24 cellular contexts compared by ENCODE assay signal in the genomic region with DNA sequence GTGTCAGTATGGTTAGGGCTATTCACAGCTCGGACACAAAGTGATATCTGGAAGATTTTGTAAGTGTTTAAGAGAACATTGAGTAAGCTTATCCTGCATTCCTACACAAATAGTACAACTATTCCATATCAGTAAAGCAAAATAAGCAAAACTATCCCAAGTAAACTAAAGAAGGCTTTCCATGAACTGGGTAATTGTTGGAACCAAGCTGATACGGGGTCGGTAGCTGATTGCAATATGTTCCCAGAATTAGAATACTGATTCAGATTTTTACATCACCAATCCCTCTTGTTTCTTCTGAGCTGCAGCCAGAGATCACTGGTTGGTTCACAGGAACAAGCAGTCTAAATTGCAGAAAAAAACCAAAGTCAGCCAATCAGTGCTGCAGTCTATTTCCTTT. TPM values are rescaled to one million over a fixed set of nuclear protein-coding genes. Genes with fewer than 3 reads are reported as not detected.
DNase-seq lines count a peak whose midpoint lies in the region; ATAC-seq and TF ChIP-seq lines count a peak whose summit lies in the region.
"Had no signal": no experiment of that assay in that cellular context is flagged by ENCODE, and none has a peak within 500 bp of the region (broad histone marks: within the 10 kb centered on the region; RNA-seq: fewer than 3 reads in every experiment).

No MANE protein-coding gene starts in this region.

- H3K4me3 ChIP-seq in WI38 (ENCODE audit: low read depth, low read length) (peak overlapping the region; percentile 27; the same call in 1 of the 2 replicates), fibroblast of the aortic adventitia (ENCODE audit: low read depth, low read length) (peak overlapping the region; percentile 47), thyroid gland (replicated peaks in 1 of 3) (no peak overlapping the region)

- WGBS in thyroid gland, 2 donors = 83 to 85% methylated on average over 3 of the region's 3 CpGs

- no peak for DNase-seq in activated CD8-positive, alpha-beta T cell treated with anti-CD3 and anti-CD28 coated beads, Interleukin-2, amount 10 ng/mL, durations not matched to agents 7 days and 5 days
- DNase-seq in activated CD8-positive, alpha-beta T cell treated with anti-CD3 and anti-CD28 coated beads for 36 hours = no peak
- DNase-seq in fibroblast of the aortic adventitia (ENCODE audit: low read depth) = peak; percentile 54
- no peak for DNase-seq in stimulated activated effector memory CD8-positive, alpha-beta T cell treated with anti-CD3 and anti-CD28 coated beads, Interleukin-12 subunit alpha, Interleukin-12 subunit beta, amount 100 ng/mL, for 72 hours (ENCODE audit: low spot score in 2 of 2)
- DNase-seq in thyroid gland = no peak
- DNase-seq: 8988T; activated CD4-positive, alpha-beta T cell treated with anti-CD3 and anti-CD28 coated beads, Interleukin-2, amount 10 ng/mL, durations not matched to agents 7 days and 5 days; CD8-positive, alpha-beta T cell; mammary epithelial cell; NCI-H1105 treated with DMSO at 0.1 percent for 48 hours; NCI-H226; nucleus accumbens; SK-N-SH; small intestine; stimulated activated CD4-positive, alpha-beta T cell treated with anti-CD3 and anti-CD28 coated beads, Interleukin-2, amount 100 ng/mL, for 24 hours; WERI-Rb-1 had no signal

- no peak for TF ChIP-seq CTCF in activated CD8-positive, alpha-beta T cell treated with anti-CD3 and anti-CD28 coated beads for 36 hours (IDR thresholded peaks at IDR 0.05)
- TF ChIP-seq CTCF in WI38 (IDR thresholded peaks at IDR 0.05; ENCODE audit: low read depth, low read length) (no peak), fibroblast of the aortic adventitia (IDR thresholded peaks at IDR 0.05; ENCODE audit: insufficient read depth, low read length) (no peak), thyroid gland (IDR thresholded peaks at IDR 0.05) (no peak)

- intact Hi-C loops in activated CD8-positive, alpha-beta T cell treated with anti-CD3 and anti-CD28 coated beads for 36 hours (cut with micrococcal nuclease) = no loop called here
- intact Hi-C loops in thyroid gland (cut with DNase I) = no loop called here

- H3K9me3 ChIP-seq in thyroid gland = no peaks in the 10 kb centered on the region
- H3K9me3 ChIP-seq: SK-N-SH had no signal

- no peak for ATAC-seq in activated CD8-positive, alpha-beta T cell treated with anti-CD3 and anti-CD28 coated beads, Interleukin-2, amount 10 ng/mL, durations not matched to agents 7 days and 5 days
- no peak for ATAC-seq in activated CD8-positive, alpha-beta T cell treated with anti-CD3 and anti-CD28 coated beads for 36 hours
- no peak for ATAC-seq in stimulated activated effector memory CD8-positive, alpha-beta T cell treated with anti-CD3 and anti-CD28 coated beads, Interleukin-12 subunit alpha, Interleukin-12 subunit beta, amount 100 ng/mL, for 72 hours
- ATAC-seq in HG02678 (IDR thresholded peaks at IDR 0.05; ENCODE audit: unreplicated experiment) (no peak), GM19023 (IDR thresholded peaks at IDR 0.05; ENCODE audit: unreplicated experiment) (no peak)
- ATAC-seq: CD8-positive, alpha-beta T cell; HCT116 had no signal

- H3K27me3 Mint-ChIP-seq in activated CD8-positive, alpha-beta T cell treated with anti-CD3 and anti-CD28 coated beads, Interleukin-2, amount 10 ng/mL, durations not matched to agents 7 days and 5 days (ENCODE audit: low read depth) = no peaks in the 10 kb centered on the region
- no peaks in the 10 kb centered on the region for H3K27me3 Mint-ChIP-seq in activated CD8-positive, alpha-beta T cell treated with anti-CD3 and anti-CD28 coated beads for 36 hours
- H3K27me3 Mint-ChIP-seq: activated CD4-positive, alpha-beta T cell treated with anti-CD3 and anti-CD28 coated beads, Interleukin-2, amount 10 ng/mL, durations not matched to agents 7 days and 5 days; activated naive CD8-positive, alpha-beta T cell; brain; IgD-negative memory B cell had no signal

- no peaks in the 10 kb centered on the region for H3K9me3 Mint-ChIP-seq in activated CD8-positive, alpha-beta T cell treated with anti-CD3 and anti-CD28 coated beads, Interleukin-2, amount 10 ng/mL, durations not matched to agents 7 days and 5 days (ENCODE audit: insufficient read depth)
- no peaks in the 10 kb centered on the region for H3K9me3 Mint-ChIP-seq in activated CD8-positive, alpha-beta T cell treated with anti-CD3 and anti-CD28 coated beads for 36 hours
- no peaks in the 10 kb centered on the region for H3K9me3 Mint-ChIP-seq in stimulated activated effector memory CD8-positive, alpha-beta T cell treated with anti-CD3 and anti-CD28 coated beads, Interleukin-12 subunit alpha, Interleukin-12 subunit beta, amount 100 ng/mL, for 72 hours
- H3K9me3 Mint-ChIP-seq: activated CD4-positive, alpha-beta T cell treated with anti-CD3 and anti-CD28 coated beads, Interleukin-2, amount 10 ng/mL, durations not matched to agents 7 days and 5 days; brain; CD8-positive, alpha-beta T cell; IgD-negative memory B cell had no signal

- H3K27me3 ChIP-seq in thyroid gland = no peaks in the 10 kb centered on the region

- peaks cover 13 to 22% of the 10 kb centered on the region in 2 donors for H3K36me3 ChIP-seq in thyroid gland

- no peak overlapping the region for H3K27ac ChIP-seq in thyroid gland
- H3K27ac ChIP-seq: RWPE1, WERI-Rb-1 had no signal

- H3K36me3 Mint-ChIP-seq in activated CD8-positive, alpha-beta T cell treated with anti-CD3 and anti-CD28 coated beads, Interleukin-2, amount 10 ng/mL, durations not matched to agents 7 days and 5 days (ENCODE audit: low read depth) = peaks cover 39% of the 10 kb centered on the region
- peaks cover 15% of the 10 kb centered on the region for H3K36me3 Mint-ChIP-seq in activated CD8-positive, alpha-beta T cell treated with anti-CD3 and anti-CD28 coated beads for 36 hours (ENCODE audit: low read depth)
- peaks cover 85% of the 10 kb centered on the region for H3K36me3 Mint-ChIP-seq in stimulated activated effector memory CD8-positive, alpha-beta T cell treated with anti-CD3 and anti-CD28 coated beads, Interleukin-12 subunit alpha, Interleukin-12 subunit beta, amount 100 ng/mL, for 72 hours
- H3K36me3 Mint-ChIP-seq: activated naive CD8-positive, alpha-beta T cell had no signal

- no peak for TF ChIP-seq POLR2A in thyroid gland (IDR thresholded peaks at IDR 0.05)

- peak overlapping the region; percentile 58 for H3K27ac Mint-ChIP-seq in activated CD8-positive, alpha-beta T cell treated with anti-CD3 and anti-CD28 coated beads, Interleukin-2, amount 10 ng/mL, durations not matched to agents 7 days and 5 days
- H3K27ac Mint-ChIP-seq in activated CD8-positive, alpha-beta T cell treated with anti-CD3 and anti-CD28 coated beads for 36 hours = no peak overlapping the region
- peak overlapping the region; percentile 58 for H3K27ac Mint-ChIP-seq in stimulated activated effector memory CD8-positive, alpha-beta T cell treated with anti-CD3 and anti-CD28 coated beads, Interleukin-12 subunit alpha, Interleukin-12 subunit beta, amount 100 ng/mL, for 72 hours
- H3K27ac Mint-ChIP-seq: activated CD4-positive, alpha-beta T cell treated with anti-CD3 and anti-CD28 coated beads, Interleukin-2, amount 10 ng/mL, durations not matched to agents 7 days and 5 days; activated naive CD8-positive, alpha-beta T cell; CD8-positive, alpha-beta T cell; IgD-negative memory B cell had no signal

- CTCF ChIA-PET in activated CD8-positive, alpha-beta T cell treated with anti-CD3 and anti-CD28 coated beads, Interleukin-2, amount 10 ng/mL, durations not matched to agents 7 days and 5 days (lab: Charles Lee) = interaction anchor here (0.7 to 2.3 kb wide), 3 partner anchors 11 to 55 kb away, joined by 3 to 16 read pairs (median 4); a partner anchor contains a TSS
- CTCF ChIA-PET in activated CD8-positive, alpha-beta T cell treated with anti-CD3 and anti-CD28 coated beads for 36 hours (lab: Charles Lee) = interaction anchor here (1.2 to 2.9 kb wide), 3 partner anchors 55 to 421 kb away, joined by 3 to 13 read pairs (median 3); a partner anchor contains a TSS

- POLR2A ChIA-PET in activated CD8-positive, alpha-beta T cell treated with anti-CD3 and anti-CD28 coated beads, Interleukin-2, amount 10 ng/mL, durations not matched to agents 7 days and 5 days (lab: Charles Lee) = no interaction called here
- POLR2A ChIA-PET in activated CD8-positive, alpha-beta T cell treated with anti-CD3 and anti-CD28 coated beads for 36 hours (lab: Charles Lee) = no interaction called here

- no peak overlapping the region for H3K4me3 Mint-ChIP-seq in activated CD8-positive, alpha-beta T cell treated with anti-CD3 and anti-CD28 coated beads, Interleukin-2, amount 10 ng/mL, durations not matched to agents 7 days and 5 days
- no peak overlapping the region for H3K4me3 Mint-ChIP-seq in activated CD8-positive, alpha-beta T cell treated with anti-CD3 and anti-CD28 coated beads for 36 hours
- no peak overlapping the region for H3K4me3 Mint-ChIP-seq in stimulated activated effector memory CD8-positive, alpha-beta T cell treated with anti-CD3 and anti-CD28 coated beads, Interleukin-12 subunit alpha, Interleukin-12 subunit beta, amount 100 ng/mL, for 72 hours
- H3K4me3 Mint-ChIP-seq: activated CD4-positive, alpha-beta T cell treated with anti-CD3 and anti-CD28 coated beads, Interleukin-2, amount 10 ng/mL, durations not matched to agents 7 days and 5 days; activated naive CD8-positive, alpha-beta T cell; brain; CD8-positive, alpha-beta T cell; IgD-negative memory B cell had no signal

- peaks cover 0 to 5% of the 10 kb centered on the region in 2 donors for H3K4me1 ChIP-seq in thyroid gland

- no peaks in the 10 kb centered on the region for H3K4me1 Mint-ChIP-seq in activated CD8-positive, alpha-beta T cell treated with anti-CD3 and anti-CD28 coated beads, Interleukin-2, amount 10 ng/mL, durations not matched to agents 7 days and 5 days (ENCODE audit: low read depth)
- peaks cover 4% of the 10 kb centered on the region for H3K4me1 Mint-ChIP-seq in activated CD8-positive, alpha-beta T cell treated with anti-CD3 and anti-CD28 coated beads for 36 hours (ENCODE audit: low read depth)
- no peaks in the 10 kb centered on the region for H3K4me1 Mint-ChIP-seq in stimulated activated effector memory CD8-positive, alpha-beta T cell treated with anti-CD3 and anti-CD28 coated beads, Interleukin-12 subunit alpha, Interleukin-12 subunit beta, amount 100 ng/mL, for 72 hours
- H3K4me1 Mint-ChIP-seq: brain had no signal

RNA-seq across cellular contexts. Expression of a gene that starts 54.1 kb away (rescaled TPM):
- total RNA-seq in activated CD8-positive, alpha-beta T cell treated with anti-CD3 and anti-CD28 coated beads, Interleukin-2, amount 10 ng/mL, durations not matched to agents 7 days and 5 days = 10 to 100 TPM; 56.2 to 58.3 TPM
- total RNA-seq in activated CD8-positive, alpha-beta T cell treated with anti-CD3 and anti-CD28 coated beads for 36 hours = 10 to 100 TPM; 30.2 to 34.7 TPM
- total RNA-seq in fibroblast of the aortic adventitia (ENCODE audit: low replicate concordance) (16.7 and 32.0 TPM in 2 replicates), thyroid gland (10 to 100 TPM; 34.0 to 55.4 (median 40.9) TPM)

Comparison
In these comparisons a context has a peak if more than half of its experiments do, and no peak if none do; other contexts are left out.
1. H3K4me3 ChIP-seq: peak in WI38 (single experiment) and fibroblast of the aortic adventitia (single experiment); none in thyroid gland (0 of 3).